ENCODE assay signal across 9 cellular contexts in genomic region chr16:56851671-56852400, GRCh38. TPM values are rescaled to one million over a fixed set of nuclear protein-coding genes. Genes with fewer than 3 reads are reported as not detected.
A peak's percentile ranks its signal among the peaks of the same experiment; 100 is the strongest.
DNase-seq lines count a peak whose midpoint lies in the region; TF ChIP-seq lines count a peak whose summit lies in the region.
"Had no signal": no experiment of that assay in that cellular context is flagged by ENCODE, and none has a peak within 500 bp of the region (broad histone marks: within the 10 kb centered on the region; RNA-seq: fewer than 3 reads in every experiment).

No MANE protein-coding gene starts in this region.

- H3K4me3 ChIP-seq in endodermal cell (ENCODE audit: low read length) (no peak overlapping the region), retinal pigment epithelial cell (ENCODE audit: low read length) (no peak overlapping the region)

- no peaks in the 10 kb centered on the region for H3K9me3 ChIP-seq in endodermal cell (ENCODE audit: control insufficient read depth, low read length)

- no peak overlapping the region for H3K27ac Mint-ChIP-seq in endodermal cell

- peaks cover 6% of the 10 kb centered on the region for H3K4me1 ChIP-seq in endodermal cell (ENCODE audit: control insufficient read depth, insufficient read depth, low read length)

- H3K36me3 Mint-ChIP-seq in endodermal cell (ENCODE audit: low read depth) = no peaks in the 10 kb centered on the region

- peaks cover 26% of the 10 kb centered on the region for H3K4me1 Mint-ChIP-seq in endodermal cell

- H3K27me3 ChIP-seq in endodermal cell (ENCODE audit: control insufficient read depth, insufficient read depth, low read length, poor library complexity, severe bottlenecking) = no peaks in the 10 kb centered on the region

- H3K9me3 Mint-ChIP-seq in endodermal cell = no peaks in the 10 kb centered on the region

- WGBS in endodermal cell (ENCODE audit: insufficient coverage in 1 of 2, insufficient read length in 1 of 2), 2 experiments = 69% methylated on average over 7 of the region's 8 CpGs

- H3K9ac ChIP-seq in endodermal cell (ENCODE audit: extremely low read depth, low read length, poor library complexity, severe bottlenecking) = no peak overlapping the region

- H3K27ac ChIP-seq in endodermal cell (ENCODE audit: low read depth, low read length) = no peak overlapping the region

- TF ChIP-seq CTCF in GM12872 (IDR thresholded peaks at IDR 0.05; ENCODE audit: insufficient read depth, low read depth, low read length) (peak; percentile 55; the same call in 2 of the 3 replicates), endodermal cell (conservative IDR thresholded peaks at IDR 0.05) (peak; percentile 82), retinal pigment epithelial cell (conservative IDR thresholded peaks at IDR 0.05; ENCODE audit: low read depth, low read length) (peak; percentile 73)

- H3K36me3 ChIP-seq in endodermal cell (ENCODE audit: control insufficient read depth, insufficient read depth, low read length) = no peaks in the 10 kb centered on the region

- no peaks in the 10 kb centered on the region for H3K27me3 Mint-ChIP-seq in endodermal cell (ENCODE audit: insufficient read depth)

- DNase-seq in NOMO-1 treated with DMSO at 0.1 percent for 48 hours (lab: John Stamatoyannopoulos, UW; ENCODE audit: unreplicated experiment) (peak; percentile 40), endodermal cell (peak; percentile 84), retinal pigment epithelial cell (ENCODE audit: low read depth) (no peak), ecto neural progenitor cell (ENCODE audit: low spot score) (no peak), epidermal melanocyte (ENCODE audit: insufficient read length, low spot score) (no peak)
- no peak for DNase-seq in stimulated activated CD8-positive, alpha-beta memory T cell treated with anti-CD3 and anti-CD28 coated beads, Interleukin-4, amount 100 ng/mL, for 48 hours
- DNase-seq: NCI-H524 treated with DMSO at 0.1 percent for 48 hours had no signal

- no peak overlapping the region for H3K4me3 Mint-ChIP-seq in endodermal cell

RNA-seq across cellular contexts. Expression of gene SLC12A3, which starts 13.2 kb away (rescaled TPM):
- not detected for total RNA-seq in endodermal cell
- not detected for polyA plus RNA-seq in endodermal cell (2013, experiment 1 of 2)
- not detected for polyA plus RNA-seq in endodermal cell (2013, experiment 2 of 2)
- total RNA-seq: activated CD8-positive, alpha-beta memory T cell treated with anti-CD3 and anti-CD28 coated beads for 36 hours had no signal

Comparison
In these comparisons a context has a peak if more than half of its experiments do, and no peak if none do; other contexts are left out.
1. DNase-seq: peak in NOMO-1 treated with DMSO at 0.1 percent for 48 hours (single experiment) and endodermal cell (single experiment); none in retinal pigment epithelial cell (single experiment), ecto neural progenitor cell (single experiment), stimulated activated CD8-positive, alpha-beta memory T cell treated with anti-CD3 and anti-CD28 coated beads, Interleukin-4, amount 100 ng/mL, for 48 hours (single experiment) and epidermal melanocyte (single experiment).
2. Peak in every context shown above with its lines, with median percentiles within 50 percentile points of each other: CTCF ChIP-seq.